ENCODE assay signal across 25 cellular contexts in the genomic region with DNA sequence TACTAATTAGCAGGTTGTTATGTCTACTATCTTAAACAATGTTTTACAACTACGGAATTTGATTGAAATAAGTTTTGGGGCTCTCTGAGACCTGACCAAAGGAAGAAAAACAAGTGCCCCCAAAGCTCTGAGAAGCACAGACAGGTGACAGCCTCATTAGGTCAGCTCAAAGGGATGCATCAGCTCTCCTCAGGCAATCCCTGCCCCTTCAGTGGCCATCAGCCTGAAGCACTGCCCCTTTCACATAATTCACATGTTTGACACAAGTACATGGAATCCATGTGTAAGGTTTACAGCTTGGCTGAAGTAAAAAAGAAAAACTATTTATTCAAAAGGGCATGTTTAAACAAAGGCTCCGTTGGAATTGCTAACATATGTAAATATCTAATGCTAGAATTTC. TPM values are rescaled to one million over a fixed set of nuclear protein-coding genes. Genes with fewer than 3 reads are reported as not detected.
DNase-seq lines count a peak whose midpoint lies in the region; ATAC-seq, FAIRE-seq and TF ChIP-seq lines count a peak whose summit lies in the region.
"Had no signal": no experiment of that assay in that cellular context is flagged by ENCODE, and none has a peak within 500 bp of the region (broad histone marks: within the 10 kb centered on the region; RNA-seq: fewer than 3 reads in every experiment).

No MANE protein-coding gene starts in this region.

- no peak for DNase-seq in activated CD8-positive, alpha-beta T cell treated with anti-CD3 and anti-CD28 coated beads, Interleukin-2, amount 10 ng/mL, durations not matched to agents 7 days and 5 days
- no peak for DNase-seq in activated CD8-positive, alpha-beta T cell treated with anti-CD3 and anti-CD28 coated beads for 36 hours
- DNase-seq in GM23338 (ENCODE audit: low spot score) (peak; percentile 2), bronchial epithelial cell (ENCODE audit: low read depth) (peak; percentile 33), NOMO-1 treated with dmso at 0.1 percent for 144 hours (lab: John Stamatoyannopoulos, UW; ENCODE audit: unreplicated experiment) (no peak), A673 (ENCODE audit: low spot score) (no peak), pancreas (no peak)
- DNase-seq in naive thymus-derived CD4-positive, alpha-beta T cell: peak in 1 of 9 donors; percentile 1
- DNase-seq: NCI-H1092, NCI-H2029 had no signal

- no peaks in the 10 kb centered on the region for H3K36me3 ChIP-seq in GM23338 (ENCODE audit: insufficient read depth)
- H3K36me3 ChIP-seq in bronchial epithelial cell (ENCODE audit: control insufficient read depth, insufficient read depth, low read length): no peaks in the 10 kb centered on the region
- H3K36me3 ChIP-seq in naive thymus-derived CD4-positive, alpha-beta T cell (ENCODE audit: control insufficient read depth in 2 of 3, insufficient read depth in 3 of 3, low read length in 3 of 3): no peaks in the 10 kb centered on the region
- H3K36me3 ChIP-seq in A673 (ENCODE audit: insufficient read depth, low read length, poor library complexity, severe bottlenecking): no peaks in the 10 kb centered on the region
- no peaks in the 10 kb centered on the region for H3K36me3 ChIP-seq in pancreas
- H3K36me3 ChIP-seq: adrenal gland, breast epithelium, gastrocnemius medialis, neural progenitor cell, SJCRH30 had no signal

- no peak overlapping the region for H3K4me2 ChIP-seq in GM23338
- H3K4me2 ChIP-seq: KMS-11, neural progenitor cell had no signal

- H3K27ac Mint-ChIP-seq in activated CD8-positive, alpha-beta T cell treated with anti-CD3 and anti-CD28 coated beads, Interleukin-2, amount 10 ng/mL, durations not matched to agents 7 days and 5 days: peak overlapping the region; percentile 79
- no peak overlapping the region for H3K27ac Mint-ChIP-seq in activated CD8-positive, alpha-beta T cell treated with anti-CD3 and anti-CD28 coated beads for 36 hours
- no peak overlapping the region for H3K27ac Mint-ChIP-seq in GM23338
- peak overlapping the region in 1 of 9 donors; percentile 42 for H3K27ac Mint-ChIP-seq in naive thymus-derived CD4-positive, alpha-beta T cell
- H3K27ac Mint-ChIP-seq: CD14-positive monocyte; H9; neural progenitor cell; stimulated activated memory B cell treated with anti-CD40 and anti-IgM and Interleukin-4, amounts not matched to agents 10 μg/mL and 1 μg/mL and 100 μg/mL, for 72 hours had no signal

- no peaks in the 10 kb centered on the region for H3K79me2 ChIP-seq in GM23338 (replicated peaks; ENCODE audit: insufficient read depth)

- no peaks in the 10 kb centered on the region for H3F3A ChIP-seq in GM23338 (replicated peaks; ENCODE audit: low read depth)

- H3K27ac ChIP-seq in GM23338 (ENCODE audit: low read depth) (no peak overlapping the region), A673 (ENCODE audit: low read depth, low read length, poor library complexity, severe bottlenecking) (no peak overlapping the region), pancreas (no peak overlapping the region)
- no peak overlapping the region for H3K27ac ChIP-seq in naive thymus-derived CD4-positive, alpha-beta T cell (ENCODE audit: low read depth, low read length)
- H3K27ac ChIP-seq: adrenal gland, breast epithelium, gastrocnemius medialis, KMS-11, neural progenitor cell, psoas muscle, SJCRH30 had no signal

- H3K9me3 Mint-ChIP-seq in activated CD8-positive, alpha-beta T cell treated with anti-CD3 and anti-CD28 coated beads, Interleukin-2, amount 10 ng/mL, durations not matched to agents 7 days and 5 days (ENCODE audit: insufficient read depth): no peaks in the 10 kb centered on the region
- no peaks in the 10 kb centered on the region for H3K9me3 Mint-ChIP-seq in activated CD8-positive, alpha-beta T cell treated with anti-CD3 and anti-CD28 coated beads for 36 hours
- no peaks in the 10 kb centered on the region for H3K9me3 Mint-ChIP-seq in GM23338
- H3K9me3 Mint-ChIP-seq in naive thymus-derived CD4-positive, alpha-beta T cell: peaks cover 0 to 2% (median 0%) of the 10 kb centered on the region in 11 donors
- H3K9me3 Mint-ChIP-seq: H9; neural progenitor cell; stimulated activated memory B cell treated with anti-CD40 and anti-IgM and Interleukin-4, amounts not matched to agents 10 μg/mL and 1 μg/mL and 100 μg/mL, for 72 hours had no signal

- CTCF ChIA-PET in activated CD8-positive, alpha-beta T cell treated with anti-CD3 and anti-CD28 coated beads, Interleukin-2, amount 10 ng/mL, durations not matched to agents 7 days and 5 days (lab: Charles Lee): interaction anchor here (0.8 to 3.8 kb wide), 12 partner anchors 10 to 234 kb away, joined by 3 to 43 read pairs (median 6); a partner anchor contains a TSS
- CTCF ChIA-PET in activated CD8-positive, alpha-beta T cell treated with anti-CD3 and anti-CD28 coated beads for 36 hours (lab: Charles Lee): interaction anchor here (0.6 to 4.0 kb wide), 12 partner anchors 9 to 297 kb away, joined by 3 to 31 read pairs (median 6); a partner anchor contains a TSS
- CTCF ChIA-PET in naive thymus-derived CD4-positive, alpha-beta T cell (lab: Charles Lee): interaction anchor here (0.6 to 0.7 kb wide), 2 partner anchors 229 to 665 kb away, joined by 3 read pairs; no protein-coding TSS in a partner anchor
- CTCF ChIA-PET in A673 (lab: Charles Lee): no interaction called here

- peaks cover 18% of the 10 kb centered on the region for H3K36me3 Mint-ChIP-seq in activated CD8-positive, alpha-beta T cell treated with anti-CD3 and anti-CD28 coated beads, Interleukin-2, amount 10 ng/mL, durations not matched to agents 7 days and 5 days (ENCODE audit: low read depth)
- no peaks in the 10 kb centered on the region for H3K36me3 Mint-ChIP-seq in activated CD8-positive, alpha-beta T cell treated with anti-CD3 and anti-CD28 coated beads for 36 hours (ENCODE audit: low read depth)
- no peaks in the 10 kb centered on the region for H3K36me3 Mint-ChIP-seq in GM23338 (ENCODE audit: low read depth)
- peaks cover 0 to 10% (median 0%) of the 10 kb centered on the region in 5 donors for H3K36me3 Mint-ChIP-seq in naive thymus-derived CD4-positive, alpha-beta T cell
- H3K36me3 Mint-ChIP-seq: CD14-positive monocyte; neural progenitor cell; stimulated activated memory B cell treated with anti-CD40 and anti-IgM and Interleukin-4, amounts not matched to agents 10 μg/mL and 1 μg/mL and 100 μg/mL, for 72 hours had no signal

- POLR2A ChIA-PET in activated CD8-positive, alpha-beta T cell treated with anti-CD3 and anti-CD28 coated beads, Interleukin-2, amount 10 ng/mL, durations not matched to agents 7 days and 5 days (lab: Charles Lee): interaction anchor here (1.0 kb wide), 1 partner anchor 109 kb away, joined by 3 read pairs; no protein-coding TSS in a partner anchor
- POLR2A ChIA-PET in activated CD8-positive, alpha-beta T cell treated with anti-CD3 and anti-CD28 coated beads for 36 hours (lab: Charles Lee): interaction anchor here (1.2 kb wide), 1 partner anchor 110 kb away, joined by 3 read pairs; a partner anchor contains a TSS
- POLR2A ChIA-PET in naive thymus-derived CD4-positive, alpha-beta T cell (lab: Charles Lee): no interaction called here
- POLR2A ChIA-PET in A673 (lab: Charles Lee; ENCODE audit: low non-redundant PET): no interaction called here

- no peak for FAIRE-seq in bronchial epithelial cell (lab: Jason Lieb, UNC)
- FAIRE-seq in pancreas (lab: Jason Lieb, UNC): no peak

- H3K27me3 ChIP-seq in GM23338 (ENCODE audit: insufficient read depth) (no peaks in the 10 kb centered on the region), bronchial epithelial cell (ENCODE audit: control insufficient read depth, insufficient read depth, low read length) (no peaks in the 10 kb centered on the region), A673 (replicated peaks; ENCODE audit: insufficient read depth, low read depth, low read length, poor library complexity) (no peaks in the 10 kb centered on the region), pancreas (no peaks in the 10 kb centered on the region)
- H3K27me3 ChIP-seq in naive thymus-derived CD4-positive, alpha-beta T cell (ENCODE audit: control insufficient read depth in 2 of 2, insufficient read depth in 2 of 2, low read length in 2 of 2): no peaks in the 10 kb centered on the region
- H3K27me3 ChIP-seq: adrenal gland, breast epithelium, gastrocnemius medialis, neural progenitor cell had no signal

- H4K20me1 ChIP-seq in GM23338 (replicated peaks; ENCODE audit: insufficient read depth): no peaks in the 10 kb centered on the region

- H3K4me3 ChIP-seq in GM23338 (no peak overlapping the region), bronchial epithelial cell (ENCODE audit: low read depth, low read length) (no peak overlapping the region), A673 (ENCODE audit: low read depth, low read length, poor library complexity, severe bottlenecking) (no peak overlapping the region), pancreas (no peak overlapping the region)
- H3K4me3 ChIP-seq in naive thymus-derived CD4-positive, alpha-beta T cell (ENCODE audit: low read length): peak overlapping the region; percentile 18
- H3K4me3 ChIP-seq: adrenal gland, breast epithelium, gastrocnemius medialis, neural progenitor cell, psoas muscle, SJCRH30 had no signal

- H2AFZ ChIP-seq in GM23338: no peak overlapping the region

- BruUV-seq in A673 (replicated peaks; lab: Mats Ljungman, UMichigan): no TSS peak

- H3K27me3 Mint-ChIP-seq in activated CD8-positive, alpha-beta T cell treated with anti-CD3 and anti-CD28 coated beads, Interleukin-2, amount 10 ng/mL, durations not matched to agents 7 days and 5 days (ENCODE audit: low read depth): peaks cover 6% of the 10 kb centered on the region
- peaks cover 20% of the 10 kb centered on the region for H3K27me3 Mint-ChIP-seq in activated CD8-positive, alpha-beta T cell treated with anti-CD3 and anti-CD28 coated beads for 36 hours
- H3K27me3 Mint-ChIP-seq in GM23338 (ENCODE audit: insufficient read depth, low read depth, poor library complexity): peaks cover 2% of the 10 kb centered on the region
- peaks cover 11 to 29% (median 22%) of the 10 kb centered on the region in 5 donors for H3K27me3 Mint-ChIP-seq in naive thymus-derived CD4-positive, alpha-beta T cell

- H3K4me3 Mint-ChIP-seq in activated CD8-positive, alpha-beta T cell treated with anti-CD3 and anti-CD28 coated beads, Interleukin-2, amount 10 ng/mL, durations not matched to agents 7 days and 5 days: peak overlapping the region; percentile 68
- no peak overlapping the region for H3K4me3 Mint-ChIP-seq in activated CD8-positive, alpha-beta T cell treated with anti-CD3 and anti-CD28 coated beads for 36 hours
- no peak overlapping the region for H3K4me3 Mint-ChIP-seq in GM23338
- H3K4me3 Mint-ChIP-seq in naive thymus-derived CD4-positive, alpha-beta T cell: peak overlapping the region; percentile 52 to 78 (median 68)
- H3K4me3 Mint-ChIP-seq: CD14-positive monocyte; H9; neural progenitor cell; stimulated activated memory B cell treated with anti-CD40 and anti-IgM and Interleukin-4, amounts not matched to agents 10 μg/mL and 1 μg/mL and 100 μg/mL, for 72 hours had no signal

- intact Hi-C loops in activated CD8-positive, alpha-beta T cell treated with anti-CD3 and anti-CD28 coated beads for 36 hours (cut with micrococcal nuclease): loop anchor here (5.0 kb wide), 1 partner anchor 229 kb away; no protein-coding TSS in a partner anchor
- intact Hi-C loops in naive thymus-derived CD4-positive, alpha-beta T cell (cut with micrococcal nuclease): loop anchor here in 1 of 2 donors (2.0 to 5.0 kb wide), 2 partner anchors 44 to 381 kb away; no protein-coding TSS in a partner anchor
- intact Hi-C loops in A673 (cut with micrococcal nuclease; ENCODE audit: unreplicated experiment): loop anchor here (2.0 kb wide), 1 partner anchor 134 kb away; a partner anchor contains a TSS
- intact Hi-C loops in pancreas (cut with DNase I): no loop called here

- H3K4me1 ChIP-seq in GM23338 (ENCODE audit: insufficient read depth): peaks cover 5% of the 10 kb centered on the region; the same call in 1 of the 2 replicates
- peaks cover 21 to 25% of the 10 kb centered on the region in 2 donors for H3K4me1 ChIP-seq in naive thymus-derived CD4-positive, alpha-beta T cell (ENCODE audit: control insufficient read depth in 2 of 2, insufficient read depth in 2 of 2, low read length in 2 of 2)
- H3K4me1 ChIP-seq in A673 (ENCODE audit: insufficient read depth, low read length, poor library complexity, severe bottlenecking): no peaks in the 10 kb centered on the region
- H3K4me1 ChIP-seq in pancreas: peaks cover 0 to 5% (median 5%) of the 10 kb centered on the region in 3 donors
- H3K4me1 ChIP-seq: breast epithelium, gastrocnemius medialis, neural progenitor cell, psoas muscle, SJCRH30 had no signal

- no peaks in the 10 kb centered on the region for H3K9me2 ChIP-seq in GM23338 (ENCODE audit: insufficient read depth)

- TF ChIP-seq CTCF in activated CD8-positive, alpha-beta T cell treated with anti-CD3 and anti-CD28 coated beads for 36 hours (IDR thresholded peaks at IDR 0.05): no peak
- TF ChIP-seq CTCF in GM23338 (conservative IDR thresholded peaks at IDR 0.05; ENCODE audit: low read depth in 2 of 2): no peak
- TF ChIP-seq CTCF in bronchial epithelial cell (IDR thresholded peaks at IDR 0.05; ENCODE audit: insufficient read depth, low read length, severe bottlenecking): no peak
- no peak for TF ChIP-seq CTCF in A673 (conservative IDR thresholded peaks at IDR 0.05; ENCODE audit: low read depth, low read length)
- no peak for TF ChIP-seq CTCF in pancreas (IDR thresholded peaks at IDR 0.05)

- peak; percentile 43 for ATAC-seq in activated CD8-positive, alpha-beta T cell treated with anti-CD3 and anti-CD28 coated beads, Interleukin-2, amount 10 ng/mL, durations not matched to agents 7 days and 5 days
- no peak for ATAC-seq in activated CD8-positive, alpha-beta T cell treated with anti-CD3 and anti-CD28 coated beads for 36 hours
- peak; percentile 73 for ATAC-seq in GM23338
- ATAC-seq in naive thymus-derived CD4-positive, alpha-beta T cell: no peak
- ATAC-seq in pancreas: no peak
- ATAC-seq: stimulated activated memory B cell treated with anti-CD40 and anti-IgM and Interleukin-4, amounts not matched to agents 10 μg/mL and 1 μg/mL and 100 μg/mL, for 72 hours had no signal

- 43 to 44% methylated on average over 2 of the region's 2 CpGs for WGBS in pancreas, 2 donors

- H3K9me3 ChIP-seq in naive thymus-derived CD4-positive, alpha-beta T cell (ENCODE audit: control insufficient read depth in 2 of 3, low read length in 3 of 3): no peaks in the 10 kb centered on the region
- H3K9me3 ChIP-seq in A673 (ENCODE audit: low read depth, low read length, poor library complexity, severe bottlenecking) (no peaks in the 10 kb centered on the region), pancreas (no peaks in the 10 kb centered on the region)
- H3K9me3 ChIP-seq: adrenal gland, breast epithelium, gastrocnemius medialis, psoas muscle, SJCRH30 had no signal

- H3K4me1 Mint-ChIP-seq in activated CD8-positive, alpha-beta T cell treated with anti-CD3 and anti-CD28 coated beads, Interleukin-2, amount 10 ng/mL, durations not matched to agents 7 days and 5 days (ENCODE audit: low read depth): peaks cover 74% of the 10 kb centered on the region
- H3K4me1 Mint-ChIP-seq in activated CD8-positive, alpha-beta T cell treated with anti-CD3 and anti-CD28 coated beads for 36 hours (ENCODE audit: low read depth): peaks cover 26% of the 10 kb centered on the region
- 0 out of 3 replicates have a peak, but pooled peaks cover 6% of the 10 kb centered on the region for H3K4me1 Mint-ChIP-seq in GM23338
- H3K4me1 Mint-ChIP-seq in naive thymus-derived CD4-positive, alpha-beta T cell: peaks cover 30 to 59% (median 52%) of the 10 kb centered on the region in 7 donors
- H3K4me1 Mint-ChIP-seq: neural progenitor cell had no signal

RNA-seq across cellular contexts. Expression of a gene that starts 56.3 kb away (rescaled TPM):
- not detected for total RNA-seq in activated CD8-positive, alpha-beta T cell treated with anti-CD3 and anti-CD28 coated beads, Interleukin-2, amount 10 ng/mL, durations not matched to agents 7 days and 5 days
- not detected for total RNA-seq in activated CD8-positive, alpha-beta T cell treated with anti-CD3 and anti-CD28 coated beads for 36 hours
- 0.52 TPM in 1 of 2 replicates, not detected in the other for total RNA-seq in GM23338 (2014; rRNA removed; shearing (Covaris generic))
- polyA plus RNA-seq in GM23338 (2016; fragmentation: Nextera tagmentation; extraction: Ambion mirVana): not detected in 2 replicates
- 0.26 TPM in 2 replicates for total RNA-seq in bronchial epithelial cell
- not detected for total RNA-seq in naive thymus-derived CD4-positive, alpha-beta T cell
- polyA plus RNA-seq in naive thymus-derived CD4-positive, alpha-beta T cell: not detected
- total RNA-seq in A673 (2021): not detected in 2 replicates
- under 1 TPM in 3 of 6 donors, not detected in 3; 0.06 to 0.14 (median 0.09) TPM for total RNA-seq in pancreas
- polyA plus RNA-seq in pancreas: under 1 TPM in 1 of 2 donors, not detected in 1; 0.08 TPM
- total RNA-seq: activated CD8-positive, alpha-beta memory T cell treated with anti-CD3 and anti-CD28 coated beads for 36 hours; adrenal gland; epithelial cell of proximal tubule; gastrocnemius medialis; HT1080; mesenteric fat pad; psoas muscle; temporal lobe had no signal
- polyA plus RNA-seq: adrenal gland, CD14-positive monocyte, psoas muscle had no signal

Comparison
In these comparisons a context has a peak if more than half of its experiments do, and no peak if none do; other contexts are left out.
1. ATAC-seq: peak in activated CD8-positive, alpha-beta T cell treated with anti-CD3 and anti-CD28 coated beads, Interleukin-2, amount 10 ng/mL, durations not matched to agents 7 days and 5 days (single experiment) and GM23338 (single experiment); none in activated CD8-positive, alpha-beta T cell treated with anti-CD3 and anti-CD28 coated beads for 36 hours (single experiment), naive thymus-derived CD4-positive, alpha-beta T cell (single experiment) and pancreas (0 of 4).
2. H3K4me3 Mint-ChIP-seq: peak in activated CD8-positive, alpha-beta T cell treated with anti-CD3 and anti-CD28 coated beads, Interleukin-2, amount 10 ng/mL, durations not matched to agents 7 days and 5 days (single experiment) and naive thymus-derived CD4-positive, alpha-beta T cell (10 of 10); none in activated CD8-positive, alpha-beta T cell treated with anti-CD3 and anti-CD28 coated beads for 36 hours (single experiment) and GM23338 (single experiment).
3. DNase-seq: peak in GM23338 (single experiment) and bronchial epithelial cell (single experiment); none in activated CD8-positive, alpha-beta T cell treated with anti-CD3 and anti-CD28 coated beads, Interleukin-2, amount 10 ng/mL, durations not matched to agents 7 days and 5 days (single experiment), activated CD8-positive, alpha-beta T cell treated with anti-CD3 and anti-CD28 coated beads for 36 hours (single experiment), NOMO-1 treated with dmso at 0.1 percent for 144 hours (single experiment), A673 (single experiment) and pancreas (0 of 6).
4. POLR2A ChIA-PET loops: an anchor here in activated CD8-positive, alpha-beta T cell treated with anti-CD3 and anti-CD28 coated beads, Interleukin-2, amount 10 ng/mL, durations not matched to agents 7 days and 5 days (1.0 kb wide) and activated CD8-positive, alpha-beta T cell treated with anti-CD3 and anti-CD28 coated beads for 36 hours (1.2 kb wide); none called in naive thymus-derived CD4-positive, alpha-beta T cell and A673.
5. intact Hi-C loops: an anchor here in activated CD8-positive, alpha-beta T cell treated with anti-CD3 and anti-CD28 coated beads for 36 hours (5.0 kb wide) and A673 (2.0 kb wide); none called in pancreas.